31 cellular contexts compared by ENCODE assay signal in genomic region chr2:59963157-59963556, GRCh38.
"Had no signal": no experiment of that assay in that cellular context is flagged by ENCODE, and none has a peak within 500 bp of the region (broad histone marks: within the 10 kb centered on the region; RNA-seq: fewer than 3 reads in every experiment).

No MANE protein-coding gene starts in this region.

- DNase-seq: activated B cell treated with CpG ODN at 0.5 μM for 24 hours; activated CD4-positive, alpha-beta T cell treated with anti-CD3 and anti-CD28 coated beads for 48 hours; activated CD4-positive, alpha-beta T cell treated with anti-CD3 and anti-CD28 coated beads, Interleukin-2, amount 50 U/mL, for 1 hour; activated CD4-positive, alpha-beta T cell treated with anti-CD3 and anti-CD28 coated beads, Interleukin-2, amount 50 U/mL, for 48 hours; activated CD8-positive, alpha-beta memory T cell treated with anti-CD3 and anti-CD28 coated beads for 24 hours; activated CD8-positive, alpha-beta T cell treated with anti-CD3 and anti-CD28 coated beads for 36 hours; activated effector memory CD4-positive, alpha-beta T cell treated with Interleukin-2 at 50 U/mL for 16 hours; activated gamma-delta T cell treated with Interleukin-2 at 50 U/mL for 16 hours; activated naive CD4-positive, alpha-beta T cell treated with anti-CD3 and anti-CD28 coated beads, Interleukin-2, amount 50 U/mL, for 16 hours; activated naive CD4-positive, alpha-beta T cell treated with Interleukin-2 at 50 U/mL for 16 hours; activated T-cell treated with anti-CD3 and anti-CD28 coated beads, Interleukin-2, amount 50 U/mL, for 4 hours; amniotic stem cell; anterior cingulate cortex; caudate nucleus; cortex of kidney; dermis blood vessel endothelial cell; effector CD8-positive, alpha-beta T cell; esophagus squamous epithelium; foreskin melanocyte; T-helper 1 cell; T-helper 17 cell; T1000; WERI-Rb-1 had no signal

- H3K9me3 ChIP-seq: esophagus squamous epithelium, gastroesophageal sphincter had no signal

- H3K4me1 ChIP-seq: esophagus squamous epithelium, gastroesophageal sphincter had no signal

- FAIRE-seq: astrocyte, colon, endometrium, endothelial cell of umbilical vein had no signal

- ATAC-seq: activated CD4-positive, CD25-positive, alpha-beta regulatory T cell treated with anti-CD3 and anti-CD28 coated beads, Interleukin-2, amount 50 U/mL, for 24 hours; activated CD8-positive, alpha-beta T cell treated with anti-CD3 and anti-CD28 coated beads for 36 hours; activated T-cell treated with anti-CD3 and anti-CD28 coated beads, Interleukin-2, amount 50 U/mL, for 4 hours; activated T-helper 17 cell treated with anti-CD3 and anti-CD28 coated beads, Interleukin-2, amount 50 U/mL, for 72 hours; gastroesophageal sphincter; T-helper 17 cell had no signal

- H3K36me3 ChIP-seq: esophagus squamous epithelium, gastroesophageal sphincter, WERI-Rb-1 had no signal

- H3K27ac ChIP-seq: epithelial cell of prostate, esophagus squamous epithelium, gastroesophageal sphincter, WERI-Rb-1 had no signal

- H3K4me3 ChIP-seq: esophagus squamous epithelium, gastroesophageal sphincter had no signal

- H3K27me3 ChIP-seq: esophagus squamous epithelium, gastroesophageal sphincter had no signal
